ENCODE assay signal across 13 cellular contexts in the genomic region with DNA sequence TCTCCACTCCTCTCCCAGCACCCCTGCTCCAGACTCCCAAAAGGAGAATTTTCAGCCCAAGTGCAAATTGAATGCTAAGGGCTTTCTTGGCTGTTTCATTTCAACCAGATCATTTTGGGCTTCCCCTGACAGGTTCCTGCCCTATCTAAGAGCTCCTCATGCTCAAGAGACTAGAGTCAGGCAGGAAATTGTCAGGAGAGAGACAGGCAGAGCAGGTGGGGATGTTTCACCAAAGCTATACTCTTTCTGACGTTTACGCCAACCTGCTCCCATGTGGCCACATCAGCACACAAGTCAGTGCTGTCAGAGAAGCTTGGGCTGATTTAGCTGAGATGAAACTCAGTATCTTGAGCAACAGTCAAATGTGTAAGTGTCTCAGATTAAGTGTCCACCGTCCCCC. TPM values are rescaled to one million over a fixed set of nuclear protein-coding genes. Genes with fewer than 3 reads are reported as not detected.
A peak's percentile ranks its signal among the peaks of the same experiment; 100 is the strongest.
DNase-seq lines count a peak whose midpoint lies in the region; ATAC-seq and TF ChIP-seq lines count a peak whose summit lies in the region.
"Had no signal": no experiment of that assay in that cellular context is flagged by ENCODE, and none has a peak within 500 bp of the region (broad histone marks: within the 10 kb centered on the region; RNA-seq: fewer than 3 reads in every experiment).

No MANE protein-coding gene starts in this region.

- H3K9ac ChIP-seq in trophoblast cell (ENCODE audit: low read length), result no peak overlapping the region
- H3K9ac ChIP-seq: KMS-11 had no signal

- DNase-seq in activated CD4-positive, alpha-beta T cell treated with anti-CD3 and anti-CD28 coated beads, Interleukin-2, amount 10 ng/mL, durations not matched to agents 24 days and 14 days, result peak; percentile 72
- no peak for DNase-seq in activated CD4-positive, alpha-beta T cell treated with anti-CD3 and anti-CD28 coated beads, Interleukin-2, amount 50 U/mL, for 4 hours
- DNase-seq in Peyer's patch (no peak), HK-2 (ENCODE audit: unreplicated experiment) (no peak), trophoblast cell (no peak), NCI-H1694 (lab: John Stamatoyannopoulos, UW) (no peak)
- DNase-seq in stimulated activated naive B cell treated with anti-CD40 and anti-IgM and Interleukin-4, amounts not matched to agents 10 μg/mL and 1 μg/mL and 100 μg/mL, for 72 hours, result no peak
- DNase-seq: DMS153, NCI-H2081, OCI-M1 had no signal

- peaks cover 11% of the 10 kb centered on the region for H3K79me1 ChIP-seq in trophoblast cell (ENCODE audit: low read length)

- H3K4me1 ChIP-seq in Peyer's patch, result peaks cover 10 to 93% (median 49%) of the 10 kb centered on the region in 4 donors
- peaks cover 27 to 48% of the 10 kb centered on the region in 2 experiments for H3K4me1 ChIP-seq in trophoblast cell (ENCODE audit: control insufficient read depth in 1 of 2, insufficient read depth in 2 of 2, low read length in 2 of 2)

- no peak overlapping the region for H2AK5ac ChIP-seq in trophoblast cell (ENCODE audit: low read length)

- no peak overlapping the region for H3K4ac ChIP-seq in trophoblast cell (ENCODE audit: low read depth, low read length)

- WGBS in trophoblast cell (ENCODE audit: extremely low coverage, insufficient coverage, insufficient read length), result no CpG with 5 or more reads among the region's 3 CpGs

- H3K27me3 Mint-ChIP-seq in activated CD4-positive, alpha-beta T cell treated with anti-CD3 and anti-CD28 coated beads, Interleukin-2, amount 10 ng/mL, durations not matched to agents 24 days and 14 days, result no peaks in the 10 kb centered on the region
- H3K27me3 Mint-ChIP-seq in stimulated activated naive B cell treated with anti-CD40 and anti-IgM and Interleukin-4, amounts not matched to agents 10 μg/mL and 1 μg/mL and 100 μg/mL, for 72 hours, result no peaks in the 10 kb centered on the region

- H3K79me2 ChIP-seq in trophoblast cell (ENCODE audit: control insufficient read depth, insufficient read depth, low read length, poor library complexity), result no peaks in the 10 kb centered on the region

- H3K4me3 ChIP-seq in Peyer's patch (no peak overlapping the region), trophoblast cell (ENCODE audit: low read depth, low read length) (no peak overlapping the region)

- H3K36me3 Mint-ChIP-seq in activated CD4-positive, alpha-beta T cell treated with anti-CD3 and anti-CD28 coated beads, Interleukin-2, amount 10 ng/mL, durations not matched to agents 24 days and 14 days (ENCODE audit: low read depth), result peaks cover 28% of the 10 kb centered on the region
- peaks cover 30 to 55% of the 10 kb centered on the region in 2 donors for H3K36me3 Mint-ChIP-seq in stimulated activated naive B cell treated with anti-CD40 and anti-IgM and Interleukin-4, amounts not matched to agents 10 μg/mL and 1 μg/mL and 100 μg/mL, for 72 hours

- intact Hi-C loops in activated CD4-positive, alpha-beta T cell treated with anti-CD3 and anti-CD28 coated beads, Interleukin-2, amount 10 ng/mL, durations not matched to agents 24 days and 14 days (cut with micrococcal nuclease), result loop anchor here (5.0 kb wide), 3 partner anchors 71 to 214 kb away; no protein-coding TSS in a partner anchor

- TF ChIP-seq CTCF in Peyer's patch (IDR thresholded peaks at IDR 0.05), result no peak

- no peaks in the 10 kb centered on the region for H3K9me3 Mint-ChIP-seq in activated CD4-positive, alpha-beta T cell treated with anti-CD3 and anti-CD28 coated beads, Interleukin-2, amount 10 ng/mL, durations not matched to agents 24 days and 14 days
- H3K9me3 Mint-ChIP-seq in stimulated activated naive B cell treated with anti-CD40 and anti-IgM and Interleukin-4, amounts not matched to agents 10 μg/mL and 1 μg/mL and 100 μg/mL, for 72 hours, result no peaks in the 10 kb centered on the region

- H3K18ac ChIP-seq in trophoblast cell (ENCODE audit: low read length), result no peak overlapping the region

- H4K91ac ChIP-seq in trophoblast cell (ENCODE audit: low read depth, low read length), result no peak overlapping the region

- peaks cover 92% of the 10 kb centered on the region for H3K4me1 Mint-ChIP-seq in activated CD4-positive, alpha-beta T cell treated with anti-CD3 and anti-CD28 coated beads, Interleukin-2, amount 10 ng/mL, durations not matched to agents 24 days and 14 days
- peaks cover 66 to 94% of the 10 kb centered on the region in 2 donors for H3K4me1 Mint-ChIP-seq in stimulated activated naive B cell treated with anti-CD40 and anti-IgM and Interleukin-4, amounts not matched to agents 10 μg/mL and 1 μg/mL and 100 μg/mL, for 72 hours

- no peak overlapping the region for H4K8ac ChIP-seq in trophoblast cell (ENCODE audit: low read depth, low read length)

- H3K14ac ChIP-seq in trophoblast cell (ENCODE audit: low read length), result no peak overlapping the region

- no peak overlapping the region for H3K23ac ChIP-seq in trophoblast cell (ENCODE audit: low read length)

- H3K9me3 ChIP-seq in Peyer's patch (no peaks in the 10 kb centered on the region), trophoblast cell (ENCODE audit: insufficient read depth, low read depth, low read length) (no peaks in the 10 kb centered on the region)

- no peak overlapping the region for H2BK120ac ChIP-seq in trophoblast cell (ENCODE audit: insufficient read depth, low read length, poor library complexity)

- no peak overlapping the region for H3K4me2 ChIP-seq in trophoblast cell (ENCODE audit: low read length)
- H3K4me2 ChIP-seq: KMS-11 had no signal

- peak overlapping the region; percentile 35 to 99 (median 90) for H3K27ac ChIP-seq in Peyer's patch
- H3K27ac ChIP-seq in layer of hippocampus (ENCODE audit: low read depth, low read length), result peak overlapping the region; percentile 21
- H3K27ac ChIP-seq in trophoblast cell (ENCODE audit: low read depth, low read length), result no peak overlapping the region
- H3K27ac ChIP-seq: KMS-11 had no signal

- H2BK5ac ChIP-seq in trophoblast cell (ENCODE audit: low read depth, low read length, poor library complexity), result no peak overlapping the region

- no peak for TF ChIP-seq POLR2A in Peyer's patch (IDR thresholded peaks at IDR 0.05)

- H3K36me3 ChIP-seq in Peyer's patch, result peaks cover 0 to 4% (median 0%) of the 10 kb centered on the region in 3 donors
- H3K36me3 ChIP-seq in trophoblast cell (ENCODE audit: control insufficient read depth in 1 of 2, insufficient read depth in 2 of 2, low read length in 2 of 2), result peaks cover 3% of the 10 kb centered on the region in 2 experiments

- no peak for ATAC-seq in stimulated activated naive B cell treated with anti-CD40 and anti-IgM and Interleukin-4, amounts not matched to agents 10 μg/mL and 1 μg/mL and 100 μg/mL, for 72 hours (replicated peaks)
- ATAC-seq: HCT116 had no signal

- H2AFZ ChIP-seq in trophoblast cell (ENCODE audit: insufficient read depth, low read length, poor library complexity), result no peak overlapping the region

- H3K27ac Mint-ChIP-seq in activated CD4-positive, alpha-beta T cell treated with anti-CD3 and anti-CD28 coated beads, Interleukin-2, amount 10 ng/mL, durations not matched to agents 24 days and 14 days, result peak overlapping the region; percentile 84
- peak overlapping the region; percentile 95 for H3K27ac Mint-ChIP-seq in stimulated activated naive B cell treated with anti-CD40 and anti-IgM and Interleukin-4, amounts not matched to agents 10 μg/mL and 1 μg/mL and 100 μg/mL, for 72 hours

- no peaks in the 10 kb centered on the region for H3K27me3 ChIP-seq in Peyer's patch
- H3K27me3 ChIP-seq in layer of hippocampus (ENCODE audit: control insufficient read depth, insufficient read depth, low read length), result no peaks in the 10 kb centered on the region
- no peaks in the 10 kb centered on the region for H3K27me3 ChIP-seq in trophoblast cell (ENCODE audit: insufficient read depth, low read length)

- H2BK12ac ChIP-seq in trophoblast cell (ENCODE audit: low read length), result no peak overlapping the region

- H3K4me3 Mint-ChIP-seq in activated CD4-positive, alpha-beta T cell treated with anti-CD3 and anti-CD28 coated beads, Interleukin-2, amount 10 ng/mL, durations not matched to agents 24 days and 14 days, result peak overlapping the region; percentile 51
- peak overlapping the region; percentile 47 to 73 for H3K4me3 Mint-ChIP-seq in stimulated activated naive B cell treated with anti-CD40 and anti-IgM and Interleukin-4, amounts not matched to agents 10 μg/mL and 1 μg/mL and 100 μg/mL, for 72 hours

- no peak overlapping the region for H4K12ac ChIP-seq in trophoblast cell (ENCODE audit: low read depth, low read length)

RNA-seq across cellular contexts. Expression of a gene that starts 31.4 kb away (rescaled TPM):
- total RNA-seq in activated CD4-positive, alpha-beta T cell treated with anti-CD3 and anti-CD28 coated beads, Interleukin-2, amount 10 ng/mL, durations not matched to agents 24 days and 14 days, result 49.4 and 51.6 TPM in 2 replicates
- 10 to 100 TPM in 2 of 4 donors, 1 to 10 TPM in 2; 6.8 to 40.4 (median 12.8) TPM for total RNA-seq in Peyer's patch
- polyA plus RNA-seq in trophoblast cell (2013), result 1.4 and 1.7 TPM in 2 replicates

RNA-seq across cellular contexts. Expression of a gene that starts 44.5 kb away (rescaled TPM):
- 36.5 and 37.7 TPM in 2 replicates for total RNA-seq in activated CD4-positive, alpha-beta T cell treated with anti-CD3 and anti-CD28 coated beads, Interleukin-2, amount 10 ng/mL, durations not matched to agents 24 days and 14 days
- total RNA-seq in Peyer's patch, result 10 to 100 TPM; 32.4 to 49.0 (median 37.8) TPM
- polyA plus RNA-seq in trophoblast cell (2013), result 40.2 and 44.9 TPM in 2 replicates

RNA-seq across cellular contexts. Expression of a gene that starts 56.4 kb away (rescaled TPM):
- 50.8 and 55.9 TPM in 2 replicates for total RNA-seq in activated CD4-positive, alpha-beta T cell treated with anti-CD3 and anti-CD28 coated beads, Interleukin-2, amount 10 ng/mL, durations not matched to agents 24 days and 14 days
- 100 to 1,000 TPM in 1 of 4 donors, 10 to 100 TPM in 3; 25.9 to 130 (median 64.5) TPM for total RNA-seq in Peyer's patch
- 15.0 and 15.8 TPM in 2 replicates for polyA plus RNA-seq in trophoblast cell (2013)
